In the genomic region with DNA sequence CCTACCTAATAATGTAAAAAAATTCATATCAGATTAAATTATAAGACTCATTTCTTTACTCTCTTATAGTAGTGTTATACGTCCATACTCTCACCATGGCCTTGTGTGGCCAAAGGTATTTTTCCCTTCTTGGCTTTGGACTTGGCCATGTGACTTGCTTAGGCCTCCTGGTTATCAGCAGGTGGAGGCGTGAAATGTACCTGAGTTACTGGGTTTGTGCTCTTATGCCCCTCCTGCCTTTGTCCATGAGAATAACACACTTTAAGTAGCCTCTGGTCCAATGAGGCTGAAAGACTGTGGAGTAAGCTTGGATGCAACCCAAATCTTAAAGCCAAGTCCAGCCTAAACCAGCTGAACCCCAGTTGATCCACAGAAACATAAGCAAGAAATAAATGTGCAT, we compare ENCODE assay signal across 13 cellular contexts.
"Had no signal": no experiment of that assay in that cellular context is flagged by ENCODE, and none has a peak within 500 bp of the region (broad histone marks: within the 10 kb centered on the region; RNA-seq: fewer than 3 reads in every experiment).

No MANE protein-coding gene starts in this region.

- H3K36me3 ChIP-seq: transverse colon had no signal

- H3K4me3 ChIP-seq: skin epidermis, transverse colon had no signal

- H3K27ac Mint-ChIP-seq: activated naive CD8-positive, alpha-beta T cell; activated T-cell treated with anti-CD3 and anti-CD28 coated beads, Interleukin-2, amount 50 U/mL, for 24 hours had no signal

- H3K9me3 Mint-ChIP-seq: activated T-cell treated with anti-CD3 and anti-CD28 coated beads, Interleukin-2, amount 50 U/mL, for 24 hours; neural crest cell had no signal

- H3K4me3 Mint-ChIP-seq: activated naive CD8-positive, alpha-beta T cell; activated T-cell treated with anti-CD3 and anti-CD28 coated beads, Interleukin-2, amount 50 U/mL, for 24 hours; neural crest cell had no signal

- H3K27me3 ChIP-seq: transverse colon had no signal

- ATAC-seq: esophagus mucosa, left lobe of liver had no signal

- H3K27me3 Mint-ChIP-seq: activated naive CD8-positive, alpha-beta T cell; activated T-cell treated with anti-CD3 and anti-CD28 coated beads, Interleukin-2, amount 50 U/mL, for 24 hours had no signal

- DNase-seq: activated CD4-positive, alpha-beta T cell treated with anti-CD3 and anti-CD28 coated beads, Interleukin-2, amount 50 U/mL, for 4 hours; activated CD4-positive, CD25-positive, alpha-beta regulatory T cell treated with anti-CD3 and anti-CD28 coated beads, Interleukin-2, amount 50 U/mL, for 72 hours; activated effector memory CD4-positive, alpha-beta T cell treated with anti-CD3 and anti-CD28 coated beads, Interleukin-2, amount 50 U/mL, for 16 hours; activated T-cell treated with anti-CD3 and anti-CD28 coated beads, Interleukin-2, amount 50 U/mL, for 24 hours; amygdala; glutamatergic neuron; SW 1271; transverse colon had no signal

- H3K9me3 ChIP-seq: transverse colon had no signal
